8 cellular contexts compared by ENCODE assay signal in genomic region chr5:129771058-129771838, GRCh38. TPM values are rescaled to one million over a fixed set of nuclear protein-coding genes. Genes with fewer than 3 reads are reported as not detected.
DNase-seq lines count a peak whose midpoint lies in the region; ATAC-seq lines count a peak whose summit lies in the region.

No MANE protein-coding gene starts in this region.

- no peak overlapping the region for H3K27ac ChIP-seq in SJCRH30

- no peaks in the 10 kb centered on the region for H3K9me3 ChIP-seq in SJCRH30 (replicated peaks)

- 0 out of 2 replicates have a peak, but pooled peaks cover 2% of the 10 kb centered on the region for H3K27me3 ChIP-seq in SJCRH30

- DNase-seq in ELR (ENCODE audit: low read depth), result peak; percentile 63
- DNase-seq in HT-29 (ENCODE audit: low spot score), result peak; percentile 72
- peak; percentile 33 to 74 for DNase-seq in SJCRH30
- peak in 51 of 58 donors; percentile 1 to 73 (median 29) for DNase-seq in anterior cingulate cortex (lab: John Stamatoyannopoulos, UW)
- DNase-seq in hippocampal formation (lab: John Stamatoyannopoulos, UW), result peak; percentile 51 to 70
- DNase-seq in stimulated activated CD4-positive, alpha-beta T cell treated with anti-CD3 and anti-CD28 coated beads, Interleukin-15, amount 100 ng/mL, for 24 hours, result peak; percentile 63
- DNase-seq in DMS79 treated with DMSO at 0.1 percent for 48 hours (lab: John Stamatoyannopoulos, UW), result no peak

- H3K36me3 ChIP-seq in SJCRH30, result no peaks in the 10 kb centered on the region

- peak; percentile 74 for ATAC-seq in GM21360 (IDR thresholded peaks at IDR 0.05; ENCODE audit: unreplicated experiment)

- 0 out of 2 replicates have a peak, but pooled peaks cover 3% of the 10 kb centered on the region for H3K4me1 ChIP-seq in SJCRH30

- no peak overlapping the region for H3K4me3 ChIP-seq in SJCRH30

RNA-seq across cellular contexts. Expression of gene MINAR2, which starts 23.4 kb away (rescaled TPM):
- not detected in 2 replicates for total RNA-seq in HT-29 (2014; rRNA removed; shearing (Covaris generic))
- total RNA-seq in SJCRH30 (2014; rRNA removed; shearing (Covaris generic)), result not detected in 2 replicates
